In the genomic region with DNA sequence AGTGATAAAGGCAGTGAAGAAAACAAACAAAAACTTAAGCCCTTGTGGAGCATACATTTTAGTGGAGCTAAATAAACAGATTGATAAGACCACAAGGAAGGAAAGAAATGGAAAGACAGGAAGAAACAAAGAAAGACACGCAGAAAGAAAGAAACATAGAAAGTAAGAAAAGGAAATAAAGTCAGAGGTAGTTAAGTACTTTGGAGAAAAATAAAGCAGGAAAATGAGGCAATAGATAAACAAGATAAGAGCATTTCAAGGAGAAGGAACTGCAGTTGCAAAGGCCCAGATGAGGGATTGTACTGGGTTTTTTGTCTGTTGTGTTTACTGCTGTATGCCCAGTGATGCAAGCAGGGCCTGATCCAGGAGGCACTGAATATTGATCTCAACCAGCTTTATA, we compare ENCODE assay signal across 10 cellular contexts. TPM values are rescaled to one million over a fixed set of nuclear protein-coding genes. Genes with fewer than 3 reads are reported as not detected.
DNase-seq lines count a peak whose midpoint lies in the region; ATAC-seq and TF ChIP-seq lines count a peak whose summit lies in the region.
"Had no signal": no experiment of that assay in that cellular context is flagged by ENCODE, and none has a peak within 500 bp of the region (broad histone marks: within the 10 kb centered on the region; RNA-seq: fewer than 3 reads in every experiment).

No MANE protein-coding gene starts in this region.

- peaks cover 30% of the 10 kb centered on the region for H3K4me1 Mint-ChIP-seq in CD14-positive monocyte
- H3K4me1 Mint-ChIP-seq in central memory CD8-positive, alpha-beta T cell = peaks cover 52% of the 10 kb centered on the region
- peaks cover 36 to 51% (median 49%) of the 10 kb centered on the region in 3 donors for H3K4me1 Mint-ChIP-seq in naive B cell

- H2AFZ ChIP-seq in Karpas-422 (ENCODE audit: low read length) = no peak overlapping the region

- H3K9me3 ChIP-seq in Karpas-422 (ENCODE audit: low read length) = no peaks in the 10 kb centered on the region

- peak overlapping the region; percentile 96 for H3K4me2 ChIP-seq in Karpas-422 (ENCODE audit: low read depth, low read length, poor library complexity, severe bottlenecking)

- H3K9me2 ChIP-seq in Karpas-422 (replicated peaks; ENCODE audit: insufficient read depth, low read length) = no peaks in the 10 kb centered on the region

- intact Hi-C loops in CD14-positive monocyte (cut with micrococcal nuclease) = no loop called here

- peak overlapping the region; percentile 83 for H3K4me3 ChIP-seq in Karpas-422 (ENCODE audit: low read length)

- H3K4me3 Mint-ChIP-seq in CD14-positive monocyte (peak overlapping the region in 1 of 2 donors; percentile 91), naive B cell (peak overlapping the region; percentile 65 to 100 (median 92))
- H3K4me3 Mint-ChIP-seq in central memory CD8-positive, alpha-beta T cell = peak overlapping the region; percentile 86

- peaks cover 26 to 28% of the 10 kb centered on the region in 2 donors for H3K36me3 Mint-ChIP-seq in CD14-positive monocyte
- H3K36me3 Mint-ChIP-seq in central memory CD8-positive, alpha-beta T cell (ENCODE audit: insufficient read depth) = peaks cover 34% of the 10 kb centered on the region
- peaks cover 8 to 17% of the 10 kb centered on the region in 2 donors for H3K36me3 Mint-ChIP-seq in naive B cell

- peaks cover 0 to 3% (median 0%) of the 10 kb centered on the region in 7 donors for H3K9me3 Mint-ChIP-seq in CD14-positive monocyte
- H3K9me3 Mint-ChIP-seq in central memory CD8-positive, alpha-beta T cell = no peaks in the 10 kb centered on the region
- no peaks in the 10 kb centered on the region for H3K9me3 Mint-ChIP-seq in naive B cell

- H3K79me2 ChIP-seq in Karpas-422 (ENCODE audit: low read length) = peaks cover 23% of the 10 kb centered on the region

- peaks cover 18% of the 10 kb centered on the region for H3K4me1 ChIP-seq in Karpas-422 (ENCODE audit: low read length)

- peak overlapping the region; percentile 85 to 99 (median 97) for H3K27ac Mint-ChIP-seq in CD14-positive monocyte
- H3K27ac Mint-ChIP-seq in central memory CD8-positive, alpha-beta T cell (ENCODE audit: low read depth) = peak overlapping the region; percentile 100
- peak overlapping the region; percentile 46 to 100 (median 97) for H3K27ac Mint-ChIP-seq in naive B cell

- H3K27me3 Mint-ChIP-seq in CD14-positive monocyte (ENCODE audit: low read depth in 3 of 3) (peaks cover 0 to 1% (median 0%) of the 10 kb centered on the region in 3 donors), naive B cell (no peaks in the 10 kb centered on the region)
- H3K27me3 Mint-ChIP-seq in central memory CD8-positive, alpha-beta T cell = no peaks in the 10 kb centered on the region

- no peak for ATAC-seq in central memory CD8-positive, alpha-beta T cell (replicated peaks; ENCODE audit: extremely low read depth, poor library complexity, severe bottlenecking)
- ATAC-seq in naive B cell (ENCODE audit: low read depth in 2 of 2) (no peak), GM18858 (IDR thresholded peaks at IDR 0.05; ENCODE audit: unreplicated experiment) (no peak)

- H3K9ac ChIP-seq in Karpas-422 (ENCODE audit: low read length) = peak overlapping the region; percentile 75

- H3K36me3 ChIP-seq in Karpas-422 (ENCODE audit: insufficient read depth, low read length) = no peaks in the 10 kb centered on the region; the same call in 1 of the 2 replicates

- no peaks in the 10 kb centered on the region for H4K20me1 ChIP-seq in Karpas-422 (ENCODE audit: insufficient read depth, low read depth, low read length)

- no peak for TF ChIP-seq CTCF in CD14-positive monocyte (IDR thresholded peaks at IDR 0.05)

- DNase-seq in CD14-positive monocyte (ENCODE audit: low spot score) (no peak), Karpas-422 (no peak), naive B cell (no peak), HuH-7.5 (ENCODE audit: low spot score) (no peak), iPS-NIHi11 (ENCODE audit: low spot score) (no peak), NCI-H345 (lab: John Stamatoyannopoulos, UW) (no peak)
- DNase-seq in central memory CD8-positive, alpha-beta T cell (ENCODE audit: low spot score in 2 of 2) = no peak
- DNase-seq: activated gamma-delta T cell treated with Interleukin-2 at 50 U/mL for 16 hours, KG1 had no signal

- no peaks in the 10 kb centered on the region for H3K27me3 ChIP-seq in Karpas-422 (ENCODE audit: low read length)

- no peak overlapping the region for H3K27ac ChIP-seq in Karpas-422 (ENCODE audit: low read length)

RNA-seq across cellular contexts. Expression of gene NFKBIB, which starts 1.0 kb away (rescaled TPM):
- polyA plus RNA-seq in CD14-positive monocyte (1 to 10 TPM; 6.7 to 9.0 TPM), naive B cell (ENCODE audit: low read depth in 6 of 6) (10 to 100 TPM in 5 of 6 donors, 1 to 10 TPM in 1; 6.9 to 16.9 (median 12.1) TPM)
- 13.5 and 18.7 TPM in 2 replicates for total RNA-seq in Karpas-422 (2014; rRNA removed; shearing (Covaris generic); ENCODE audit: low replicate concordance)

RNA-seq across cellular contexts. Expression of gene SIRT2, which starts 1.4 kb away (rescaled TPM):
- polyA plus RNA-seq in CD14-positive monocyte (10 to 100 TPM; 57.5 to 64.3 TPM), naive B cell (ENCODE audit: low read depth in 6 of 6) (10 to 100 TPM; 43.2 to 64.9 (median 54.4) TPM)
- total RNA-seq in Karpas-422 (2014; rRNA removed; shearing (Covaris generic); ENCODE audit: low replicate concordance) = 19.5 and 24.7 TPM in 2 replicates

RNA-seq across cellular contexts. Expression of gene CCER2, which starts 11.2 kb away (rescaled TPM):
- not detected for polyA plus RNA-seq in CD14-positive monocyte
- total RNA-seq in Karpas-422 (2014; rRNA removed; shearing (Covaris generic); ENCODE audit: low replicate concordance) = 3.1 TPM in 1 of 2 replicates, not detected in the other
- not detected for polyA plus RNA-seq in naive B cell (ENCODE audit: low read depth in 6 of 6)

RNA-seq across cellular contexts. Expression of gene RINL, which starts 22.7 kb away (rescaled TPM):
- polyA plus RNA-seq in CD14-positive monocyte (1 to 10 TPM; 4.1 to 7.2 TPM), naive B cell (ENCODE audit: low read depth in 6 of 6) (10 to 100 TPM; 22.1 to 80.3 (median 50.2) TPM)
- 69.3 and 77.5 TPM in 2 replicates for total RNA-seq in Karpas-422 (2014; rRNA removed; shearing (Covaris generic); ENCODE audit: low replicate concordance)

RNA-seq across cellular contexts. Expression of gene SARS2, which starts 29.7 kb away (rescaled TPM):
- polyA plus RNA-seq in CD14-positive monocyte (1 to 10 TPM; 8.1 to 8.3 TPM), naive B cell (ENCODE audit: low read depth in 6 of 6) (10 to 100 TPM in 5 of 6 donors, 1 to 10 TPM in 1; 3.6 to 16.6 (median 12.5) TPM)
- total RNA-seq in Karpas-422 (2014; rRNA removed; shearing (Covaris generic); ENCODE audit: low replicate concordance) = 16.8 and 38.2 TPM in 2 replicates
